13 cellular contexts compared by ENCODE assay signal in the genomic region with DNA sequence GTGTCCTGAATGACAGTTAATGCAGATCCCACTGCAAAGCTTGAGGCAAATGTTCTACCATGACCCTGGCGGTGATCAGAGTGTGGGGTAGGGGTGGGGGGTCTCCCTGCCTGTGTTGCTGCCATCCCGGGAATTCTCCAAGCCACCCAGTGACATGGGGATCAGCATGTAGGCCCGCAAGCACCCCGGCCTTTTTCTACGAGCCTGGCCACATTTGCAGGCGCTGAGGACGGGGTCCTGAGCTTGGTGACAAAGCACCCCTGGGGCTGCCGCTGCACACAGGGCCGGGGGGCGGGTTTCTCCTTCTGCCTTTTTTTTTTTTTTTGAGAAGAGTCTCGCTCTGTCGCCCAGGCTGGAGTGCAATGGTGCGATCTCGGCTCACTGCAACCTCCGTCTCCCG.
"Had no signal": no experiment of that assay in that cellular context is flagged by ENCODE, and none has a peak within 500 bp of the region (broad histone marks: within the 10 kb centered on the region; RNA-seq: fewer than 3 reads in every experiment).

No MANE protein-coding gene starts in this region.

- DNase-seq: activated CD4-positive, alpha-beta T cell treated with anti-CD3 and anti-CD28 coated beads, Interleukin-2, amount 10 ng/mL, durations not matched to agents 7 days and 5 days; cerebellar nuclear complex; effector memory CD8-positive, alpha-beta T cell; hippocampal formation; kidney glomerular epithelial cell; stimulated activated CD4-positive, alpha-beta T cell treated with anti-CD3 and anti-CD28 coated beads, Interleukin-4, amount 100 ng/mL, for 1 hour; T-helper 9 cell; tibial artery had no signal

- H3K27ac Mint-ChIP-seq: activated CD4-positive, alpha-beta T cell treated with anti-CD3 and anti-CD28 coated beads, Interleukin-2, amount 10 ng/mL, durations not matched to agents 7 days and 5 days; mesothelial cell of epicardium had no signal

- H3K36me3 ChIP-seq: vagina had no signal

- ATAC-seq: activated naive CD4-positive, alpha-beta T cell treated with anti-CD3 and anti-CD28 coated beads, Interleukin-2, amount 50 U/mL, for 72 hours; effector memory CD8-positive, alpha-beta T cell had no signal

- H3K27me3 Mint-ChIP-seq: activated CD4-positive, alpha-beta T cell treated with anti-CD3 and anti-CD28 coated beads, Interleukin-2, amount 10 ng/mL, durations not matched to agents 7 days and 5 days; dendritic cell treated with granulocyte-macrophage colony-stimulating factor and Interleukin-4, amounts not matched to agents 40 ng/mL and 50 ng/mL, for 4 days; effector memory CD8-positive, alpha-beta T cell had no signal

- H3K27me3 ChIP-seq: pancreas, vagina had no signal

- H3K4me3 ChIP-seq: pancreas, tibial artery, vagina had no signal

- H3K27ac ChIP-seq: pancreas, tibial artery, vagina had no signal

- H3K9me3 ChIP-seq: pancreas, tibial artery, vagina had no signal

- H3K9me3 Mint-ChIP-seq: activated CD4-positive, alpha-beta T cell treated with anti-CD3 and anti-CD28 coated beads, Interleukin-2, amount 10 ng/mL, durations not matched to agents 7 days and 5 days; activated naive CD4-positive, alpha-beta T cell treated with anti-CD3 and anti-CD28 coated beads, Interleukin-2, amount 50 U/mL, for 72 hours; dendritic cell treated with granulocyte-macrophage colony-stimulating factor and Interleukin-4, amounts not matched to agents 40 ng/mL and 50 ng/mL, for 4 days; effector memory CD8-positive, alpha-beta T cell; mesothelial cell of epicardium had no signal

- H3K4me3 Mint-ChIP-seq: activated CD4-positive, alpha-beta T cell treated with anti-CD3 and anti-CD28 coated beads, Interleukin-2, amount 10 ng/mL, durations not matched to agents 7 days and 5 days; dendritic cell treated with granulocyte-macrophage colony-stimulating factor and Interleukin-4, amounts not matched to agents 40 ng/mL and 50 ng/mL, for 4 days; mesothelial cell of epicardium had no signal

- H3K4me1 ChIP-seq: pancreas, tibial artery, vagina had no signal

- FAIRE-seq: pancreas had no signal
